In the genomic region with DNA sequence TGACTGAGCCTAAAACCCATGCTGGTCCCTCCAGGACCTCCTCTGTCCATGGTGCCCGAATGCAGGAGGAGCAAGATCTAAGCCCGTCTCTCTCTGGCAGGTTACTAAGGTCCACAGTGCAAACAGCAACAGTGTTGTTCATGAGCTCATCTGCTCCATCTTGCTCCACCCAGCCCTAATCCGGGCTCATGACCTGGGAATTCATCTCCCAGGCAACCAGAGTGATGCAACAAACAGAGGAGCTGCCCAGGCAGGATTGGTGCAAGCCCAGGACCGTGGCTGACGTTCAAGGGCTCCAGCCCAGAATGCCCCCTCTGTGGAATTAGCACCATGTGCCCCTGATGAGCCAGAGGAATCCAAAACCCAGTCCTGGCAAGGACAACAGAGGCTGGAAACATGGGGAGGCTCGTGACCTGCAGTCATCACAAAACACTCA, we compare ENCODE assay signal across 9 cellular contexts. TPM values are rescaled to one million over a fixed set of nuclear protein-coding genes. Genes with fewer than 3 reads are reported as not detected.
DNase-seq lines count a peak whose midpoint lies in the region; ATAC-seq, FAIRE-seq and TF ChIP-seq lines count a peak whose summit lies in the region.
"Had no signal": no experiment of that assay in that cellular context is flagged by ENCODE, and none has a peak within 500 bp of the region (broad histone marks: within the 10 kb centered on the region; RNA-seq: fewer than 3 reads in every experiment).

No MANE protein-coding gene starts in this region.

- WGBS in esophagus muscularis mucosa: 10% methylated on average over 4 of the region's 6 CpGs
- 13 to 23% (median 22%) methylated on average over 5 to 6 of the region's 6 CpGs for WGBS in small intestine, 3 donors

- TF ChIP-seq POLR2A in esophagus muscularis mucosa (IDR thresholded peaks at IDR 0.05; ENCODE audit: low read depth): no peak

- H3K27ac ChIP-seq in esophagus muscularis mucosa (replicated peaks in 1 of 4) (peak overlapping the region; percentile 81 to 86 (median 83)), small intestine (ENCODE audit: low read depth in 1 of 2, low read length in 1 of 2) (no peak overlapping the region)

- FAIRE-seq in small intestine (lab: Jason Lieb, UNC): no peak

- H3K27me3 ChIP-seq in BE2C (no peaks in the 10 kb centered on the region), esophagus muscularis mucosa (no peaks in the 10 kb centered on the region), small intestine (ENCODE audit: control insufficient read depth in 2 of 2, insufficient read depth in 2 of 2, low read length in 2 of 2) (no peaks in the 10 kb centered on the region)

- DNase-seq in BE2C (peak; percentile 17), NCI-H2227 (lab: John Stamatoyannopoulos, UW; ENCODE audit: unreplicated experiment) (peak; percentile 52), esophagus muscularis mucosa (ENCODE audit: extremely low spot score) (peak; percentile 95), myocyte (ENCODE audit: low read depth) (peak; percentile 43), small intestine (no peak)
- DNase-seq: stimulated activated CD4-positive, alpha-beta T cell treated with anti-CD3 and anti-CD28 coated beads, Interleukin-15, amount 100 ng/mL, for 24 hours had no signal

- no peak for ATAC-seq in HG02973 (IDR thresholded peaks at IDR 0.05; ENCODE audit: unreplicated experiment)
- ATAC-seq in GM19467 (IDR thresholded peaks at IDR 0.05; ENCODE audit: unreplicated experiment): no peak
- ATAC-seq in HG03039 (IDR thresholded peaks at IDR 0.05; ENCODE audit: unreplicated experiment): no peak

- intact Hi-C loops in esophagus muscularis mucosa (cut with DNase I): loop anchor here (2.0 to 10.0 kb wide), 2 partner anchors 28 to 116 kb away; no protein-coding TSS in a partner anchor

- H3K4me3 ChIP-seq in BE2C (ENCODE audit: low read depth, low read length) (no peak overlapping the region), esophagus muscularis mucosa (no peak overlapping the region), small intestine (ENCODE audit: low read depth in 1 of 2, low read length in 2 of 2) (no peak overlapping the region)

- TF ChIP-seq CTCF in BE2C (IDR thresholded peaks at IDR 0.05; ENCODE audit: low read depth, low read length) (no peak), esophagus muscularis mucosa (IDR thresholded peaks at IDR 0.05) (no peak)

- peak; percentile 58 for TF ChIP-seq EP300 in esophagus muscularis mucosa (IDR thresholded peaks at IDR 0.05)

- no peaks in the 10 kb centered on the region for H3K36me3 ChIP-seq in BE2C
- no peaks in the 10 kb centered on the region for H3K36me3 ChIP-seq in esophagus muscularis mucosa
- no peaks in the 10 kb centered on the region for H3K36me3 ChIP-seq in small intestine (ENCODE audit: control insufficient read depth in 2 of 2, insufficient read depth in 2 of 2, low read length in 2 of 2)

- H3K4me1 ChIP-seq in BE2C: no peaks in the 10 kb centered on the region
- H3K4me1 ChIP-seq in esophagus muscularis mucosa: peaks cover 33 to 59% (median 50%) of the 10 kb centered on the region in 4 donors
- H3K4me1 ChIP-seq in small intestine (ENCODE audit: control insufficient read depth in 2 of 2, insufficient read depth in 1 of 2, low read depth in 1 of 2, low read length in 1 of 2): no peaks in the 10 kb centered on the region

- H3K9me3 ChIP-seq in BE2C (no peaks in the 10 kb centered on the region; the same call in 1 of the 2 replicates), esophagus muscularis mucosa (no peaks in the 10 kb centered on the region), small intestine (ENCODE audit: control insufficient read depth, low read depth) (no peaks in the 10 kb centered on the region)

RNA-seq across cellular contexts. Expression of gene HSPB8, which starts 29.9 kb away (rescaled TPM):
- 1.8 TPM for polyA plus RNA-seq in BE2C (2012; ENCODE audit: insufficient read depth, insufficient read length, low read depth)
- total RNA-seq in esophagus muscularis mucosa (100 to 1,000 TPM; 416 to 573 (median 443) TPM), myocyte (237 and 326 TPM in 2 replicates)
- polyA plus RNA-seq in myocyte (2012): 133 TPM
- polyA plus RNA-seq in small intestine: 10 to 100 TPM in 1 of 3 donors, 1 to 10 TPM in 2; 1.3 to 12.9 (median 6.8) TPM

Comparison
In these comparisons a context has a peak if more than half of its experiments do, and no peak if none do; other contexts are left out.
1. H3K27ac ChIP-seq: peak in esophagus muscularis mucosa (4 of 4); none in small intestine (0 of 2).